18 cellular contexts compared by ENCODE assay signal in genomic region chr11:115644846-115645245, GRCh38.
DNase-seq lines count a peak whose midpoint lies in the region; ATAC-seq and TF ChIP-seq lines count a peak whose summit lies in the region.
"Had no signal": no experiment of that assay in that cellular context is flagged by ENCODE, and none has a peak within 500 bp of the region (broad histone marks: within the 10 kb centered on the region; RNA-seq: fewer than 3 reads in every experiment).

No MANE protein-coding gene starts in this region.

- no peaks in the 10 kb centered on the region for H3K36me3 ChIP-seq in MG63
- no peaks in the 10 kb centered on the region for H3K36me3 ChIP-seq in CD8-positive, alpha-beta memory T cell (ENCODE audit: insufficient read depth, low read length)
- H3K36me3 ChIP-seq: HAP-1 had no signal

- POLR2A ChIA-PET in WTC11 (lab: Charles Lee): no interaction called here
- POLR2A ChIA-PET in CD8-positive, alpha-beta memory T cell (lab: Charles Lee): no interaction called here

- no peaks in the 10 kb centered on the region for H3K27me3 ChIP-seq in MG63
- H3K27me3 ChIP-seq in CD8-positive, alpha-beta memory T cell (ENCODE audit: insufficient read depth, low read length, poor library complexity, severe bottlenecking): no peaks in the 10 kb centered on the region

- H3K4me3 ChIP-seq in MG63 (no peak overlapping the region), astrocyte of the spinal cord (ENCODE audit: low read depth, low read length) (no peak overlapping the region)
- no peak overlapping the region for H3K4me3 ChIP-seq in CD8-positive, alpha-beta memory T cell (ENCODE audit: low read length)
- H3K4me3 ChIP-seq: HAP-1, K562, PC-9 had no signal

- no peaks in the 10 kb centered on the region for H3K9me3 Mint-ChIP-seq in WTC11
- H3K9me3 Mint-ChIP-seq in CD8-positive, alpha-beta memory T cell: peaks cover 0 to 6% (median 2%) of the 10 kb centered on the region in 5 donors

- in situ Hi-C loops in astrocyte of the spinal cord (cut with HindIII; ENCODE audit: low sequenced_read_pairs): no loop called here

- peaks cover 15% of the 10 kb centered on the region for H3K27me3 Mint-ChIP-seq in WTC11 (ENCODE audit: low read depth)
- H3K27me3 Mint-ChIP-seq in CD8-positive, alpha-beta memory T cell: peaks cover 5% of the 10 kb centered on the region in 2 donors
- H3K27me3 Mint-ChIP-seq: CD4-positive, CD25-positive, alpha-beta regulatory T cell had no signal

- DNase-seq in AG09319 (ENCODE audit: extremely low read depth, low read depth): peak; percentile 18
- peak; percentile 13 for DNase-seq in MG63
- DNase-seq in astrocyte of the spinal cord (ENCODE audit: low read depth, low spot score): peak; percentile 50
- DNase-seq in mesenteric fat pad (ENCODE audit: low spot score): peak; percentile 28
- no peak for DNase-seq in CD1c-positive myeloid dendritic cell (ENCODE audit: extremely low spot score)
- no peak for DNase-seq in WTC11 (ENCODE audit: low spot score)
- DNase-seq in CD8-positive, alpha-beta memory T cell: no peak
- no peak for DNase-seq in NCI-H2227 (lab: John Stamatoyannopoulos, UW; ENCODE audit: unreplicated experiment)
- DNase-seq: AML-193; Calu3; CD4-positive, CD25-positive, alpha-beta regulatory T cell; DMS79; NCI-H774; SK-N-SH; T-cell had no signal

- no peaks in the 10 kb centered on the region for H3K9me3 ChIP-seq in MG63
- no peaks in the 10 kb centered on the region for H3K9me3 ChIP-seq in CD8-positive, alpha-beta memory T cell (ENCODE audit: low read length)
- H3K9me3 ChIP-seq: HAP-1, SK-N-SH had no signal

- H3K4me1 ChIP-seq in CD8-positive, alpha-beta memory T cell (ENCODE audit: insufficient read depth, low read length): no peaks in the 10 kb centered on the region
- H3K4me1 ChIP-seq: HAP-1 had no signal

- H3K27ac ChIP-seq in CD8-positive, alpha-beta memory T cell (ENCODE audit: low read depth, low read length): no peak overlapping the region
- H3K27ac ChIP-seq: PC-9 had no signal

- H3K4me1 Mint-ChIP-seq in WTC11: peaks cover 26% of the 10 kb centered on the region
- no peaks in the 10 kb centered on the region for H3K4me1 Mint-ChIP-seq in CD8-positive, alpha-beta memory T cell
- H3K4me1 Mint-ChIP-seq: CD4-positive, CD25-positive, alpha-beta regulatory T cell; T-cell had no signal

- H3K36me3 Mint-ChIP-seq in WTC11: no peaks in the 10 kb centered on the region
- H3K36me3 Mint-ChIP-seq in CD8-positive, alpha-beta memory T cell: no peaks in the 10 kb centered on the region
- H3K36me3 Mint-ChIP-seq: CD4-positive, CD25-positive, alpha-beta regulatory T cell; T-cell had no signal

- no peak for TF ChIP-seq CTCF in AG09319 (IDR thresholded peaks at IDR 0.05; ENCODE audit: low read depth, low read length)
- TF ChIP-seq CTCF in astrocyte of the spinal cord (IDR thresholded peaks at IDR 0.05; ENCODE audit: low read depth, low read length): no peak
- no peak for TF ChIP-seq CTCF in WTC11 (IDR thresholded peaks at IDR 0.05)

- H3K27ac Mint-ChIP-seq in WTC11: no peak overlapping the region
- no peak overlapping the region for H3K27ac Mint-ChIP-seq in CD8-positive, alpha-beta memory T cell
- H3K27ac Mint-ChIP-seq: CD4-positive, CD25-positive, alpha-beta regulatory T cell; T-cell had no signal

- H3K4me3 Mint-ChIP-seq in WTC11: no peak overlapping the region
- H3K4me3 Mint-ChIP-seq in CD8-positive, alpha-beta memory T cell: no peak overlapping the region
- H3K4me3 Mint-ChIP-seq: CD4-positive, CD25-positive, alpha-beta regulatory T cell; T-cell had no signal

- CTCF ChIA-PET in WTC11 (lab: Charles Lee): interaction anchor here (1.1 kb wide), 1 partner anchor 434 kb away, joined by 3 read pairs; no protein-coding TSS in a partner anchor
- CTCF ChIA-PET in CD8-positive, alpha-beta memory T cell (lab: Charles Lee): no interaction called here

- ATAC-seq in WTC11: no peak
- ATAC-seq: T-cell had no signal

TF ChIP-seq in WTC11, 78 proteins besides CTCF, POLR2A, EP300 and RAD21:
- TF ChIP-seq, protein P1, sequence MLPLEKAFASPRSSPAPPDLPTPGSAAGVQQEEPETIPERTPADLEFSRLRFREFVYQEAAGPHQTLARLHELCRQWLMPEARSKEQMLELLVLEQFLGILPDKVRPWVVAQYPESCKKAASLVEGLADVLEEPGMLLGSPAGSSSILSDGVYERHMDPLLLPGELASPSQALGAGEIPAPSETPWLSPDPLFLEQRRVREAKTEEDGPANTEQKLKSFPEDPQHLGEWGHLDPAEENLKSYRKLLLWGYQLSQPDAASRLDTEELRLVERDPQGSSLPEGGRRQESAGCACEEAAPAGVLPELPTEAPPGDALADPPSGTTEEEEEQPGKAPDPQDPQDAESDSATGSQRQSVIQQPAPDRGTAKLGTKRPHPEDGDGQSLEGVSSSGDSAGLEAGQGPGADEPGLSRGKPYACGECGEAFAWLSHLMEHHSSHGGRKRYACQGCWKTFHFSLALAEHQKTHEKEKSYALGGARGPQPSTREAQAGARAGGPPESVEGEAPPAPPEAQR (CRISPR knock-in tag; IDR thresholded peaks at IDR 0.05): no peak
- TF ChIP-seq IRF2 (CRISPR knock-in tag; IDR thresholded peaks at IDR 0.05; ENCODE audit: borderline replicate concordance, low read depth): no peak
- no peak for TF ChIP-seq SMAD3 (CRISPR knock-in tag; IDR thresholded peaks at IDR 0.05; ENCODE audit: borderline replicate concordance)
- TF ChIP-seq, protein P2, sequence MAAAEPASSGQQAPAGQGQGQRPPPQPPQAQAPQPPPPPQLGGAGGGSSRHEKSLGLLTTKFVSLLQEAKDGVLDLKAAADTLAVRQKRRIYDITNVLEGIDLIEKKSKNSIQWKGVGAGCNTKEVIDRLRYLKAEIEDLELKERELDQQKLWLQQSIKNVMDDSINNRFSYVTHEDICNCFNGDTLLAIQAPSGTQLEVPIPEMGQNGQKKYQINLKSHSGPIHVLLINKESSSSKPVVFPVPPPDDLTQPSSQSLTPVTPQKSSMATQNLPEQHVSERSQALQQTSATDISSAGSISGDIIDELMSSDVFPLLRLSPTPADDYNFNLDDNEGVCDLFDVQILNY (CRISPR knock-in tag; IDR thresholded peaks at IDR 0.05): no peak
- TF ChIP-seq ZNF317 (CRISPR knock-in tag; IDR thresholded peaks at IDR 0.05; ENCODE audit: borderline replicate concordance, low read depth): no peak
- no peak for TF ChIP-seq MXD4 (CRISPR knock-in tag; IDR thresholded peaks at IDR 0.05; ENCODE audit: borderline replicate concordance)
- TF ChIP-seq, protein P3, sequence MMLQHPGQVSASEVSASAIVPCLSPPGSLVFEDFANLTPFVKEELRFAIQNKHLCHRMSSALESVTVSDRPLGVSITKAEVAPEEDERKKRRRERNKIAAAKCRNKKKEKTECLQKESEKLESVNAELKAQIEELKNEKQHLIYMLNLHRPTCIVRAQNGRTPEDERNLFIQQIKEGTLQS (CRISPR knock-in tag; conservative IDR thresholded peaks at IDR 0.05): no peak

Comparison
In these comparisons a context has a peak if more than half of its experiments do, and no peak if none do; other contexts are left out.
1. DNase-seq: peak in AG09319 (single experiment), MG63 (single experiment), astrocyte of the spinal cord (single experiment) and mesenteric fat pad (single experiment); none in CD1c-positive myeloid dendritic cell (single experiment), WTC11 (single experiment), CD8-positive, alpha-beta memory T cell (0 of 5) and NCI-H2227 (single experiment).